8 cellular contexts compared by ENCODE assay signal in genomic region chr11:63766501-63767270, GRCh38. TPM values are rescaled to one million over a fixed set of nuclear protein-coding genes. Genes with fewer than 3 reads are reported as not detected.
DNase-seq lines count a peak whose midpoint lies in the region; ATAC-seq and TF ChIP-seq lines count a peak whose summit lies in the region.

No MANE protein-coding gene starts in this region.

- intact Hi-C loops in sigmoid colon (cut with DNase I) = loop anchor here (2.0 to 10.0 kb wide), 2 partner anchors 70 to 982 kb away; partner anchors contain the start of gene TMEM179B

- no peak for TF ChIP-seq POLR2A in sigmoid colon (IDR thresholded peaks at IDR 0.05)

- H4K20me1 ChIP-seq in GM23338 (replicated peaks; ENCODE audit: insufficient read depth) (peaks cover 12% of the 10 kb centered on the region), SU-DHL-6 (ENCODE audit: low read depth, low read length) (no peaks in the 10 kb centered on the region)

- TF ChIP-seq EP300 in sigmoid colon (IDR thresholded peaks at IDR 0.05) = no peak

- no peak overlapping the region for H3K27ac ChIP-seq in GM23338 (ENCODE audit: low read depth)
- H3K27ac ChIP-seq in SU-DHL-6 (ENCODE audit: low read depth, low read length) = no peak overlapping the region
- H3K27ac ChIP-seq in sigmoid colon = peak overlapping the region; percentile 86 to 94 (median 91)

- H3K36me3 ChIP-seq in GM23338 (ENCODE audit: insufficient read depth) (no peaks in the 10 kb centered on the region), SU-DHL-6 (ENCODE audit: low read length) (no peaks in the 10 kb centered on the region), sigmoid colon (no peaks in the 10 kb centered on the region)

- peaks cover 6% of the 10 kb centered on the region; the same call in 2 of the 3 replicates for H3K9me3 Mint-ChIP-seq in GM23338

- H3K79me2 ChIP-seq in GM23338 (replicated peaks; ENCODE audit: insufficient read depth) (peaks cover 40% of the 10 kb centered on the region), SU-DHL-6 (ENCODE audit: insufficient read depth, low read length) (0 out of 2 replicates have a peak, but pooled peaks cover 15% of the 10 kb centered on the region)

- in situ Hi-C loops in G401 (cut with HindIII; ENCODE audit: low sequenced_read_pairs) = no loop called here

- H3K4me2 ChIP-seq in GM23338 (peak overlapping the region; percentile 98), SU-DHL-6 (ENCODE audit: low read depth, low read length, poor library complexity, severe bottlenecking) (peak overlapping the region; percentile 90)

- peaks cover 37% of the 10 kb centered on the region for H3K4me1 Mint-ChIP-seq in GM23338

- H3K27me3 Mint-ChIP-seq in GM23338 (ENCODE audit: insufficient read depth, low read depth, poor library complexity) = peaks cover 41% of the 10 kb centered on the region

- TF ChIP-seq CTCF in GM23338 (conservative IDR thresholded peaks at IDR 0.05; ENCODE audit: low read depth in 2 of 2) (no peak), SU-DHL-6 (IDR thresholded peaks at IDR 0.05; ENCODE audit: insufficient read depth, low read length, poor library complexity, severe bottlenecking) (no peak), fibroblast of the aortic adventitia (IDR thresholded peaks at IDR 0.05; ENCODE audit: insufficient read depth, low read length) (no peak), sigmoid colon (IDR thresholded peaks at IDR 0.05) (no peak)

- H3K4me3 ChIP-seq in GM23338 (peak overlapping the region; percentile 88), SU-DHL-6 (ENCODE audit: insufficient read depth, low read length, poor library complexity, severe bottlenecking) (peak overlapping the region; percentile 83), fibroblast of the aortic adventitia (ENCODE audit: low read depth, low read length) (peak overlapping the region; percentile 81), sigmoid colon (peak overlapping the region; percentile 72 to 95 (median 90))

- ATAC-seq in GM23338 = no peak
- no peak for ATAC-seq in HG03457 (IDR thresholded peaks at IDR 0.05; ENCODE audit: unreplicated experiment)

- H3K9ac ChIP-seq in SU-DHL-6 (ENCODE audit: low read length) = peak overlapping the region; percentile 72

- H3K4me3 Mint-ChIP-seq in GM23338 = peak overlapping the region; percentile 91

- 31 to 61% methylated on average over 8 of the region's 8 CpGs for WGBS in sigmoid colon, 2 donors

- H3K4me1 ChIP-seq in GM23338 (ENCODE audit: insufficient read depth) (peaks cover 37% of the 10 kb centered on the region), sigmoid colon (peaks cover 0 to 70% (median 62%) of the 10 kb centered on the region in 4 donors)

- H3K27me3 ChIP-seq in GM23338 (ENCODE audit: insufficient read depth) = peaks cover 23% of the 10 kb centered on the region
- H3K27me3 ChIP-seq in SU-DHL-6 (ENCODE audit: low read length) = no peaks in the 10 kb centered on the region
- H3K27me3 ChIP-seq in sigmoid colon = no peaks in the 10 kb centered on the region

- H3K9me3 ChIP-seq in SU-DHL-6 (ENCODE audit: insufficient read depth, low read length) = no peaks in the 10 kb centered on the region
- no peaks in the 10 kb centered on the region for H3K9me3 ChIP-seq in sigmoid colon

- peaks cover 18% of the 10 kb centered on the region; the same call in 2 of the 3 replicates for H3K36me3 Mint-ChIP-seq in GM23338 (ENCODE audit: low read depth)

- H3F3A ChIP-seq in GM23338 (replicated peaks; ENCODE audit: low read depth) (peaks cover 17% of the 10 kb centered on the region), SU-DHL-6 (ENCODE audit: insufficient read depth) (no peaks in the 10 kb centered on the region)

- H3K27ac Mint-ChIP-seq in GM23338 = no peak overlapping the region

- H2AFZ ChIP-seq in GM23338 = no peak overlapping the region
- H2AFZ ChIP-seq in SU-DHL-6 (ENCODE audit: low read depth, low read length, severe bottlenecking) = no peak overlapping the region

- no peaks in the 10 kb centered on the region for H3K9me2 ChIP-seq in GM23338 (ENCODE audit: insufficient read depth)
- no peaks in the 10 kb centered on the region for H3K9me2 ChIP-seq in SU-DHL-6 (replicated peaks; ENCODE audit: insufficient read depth, low read length)

- no peak for DNase-seq in GM23338 (ENCODE audit: low spot score)
- DNase-seq in fibroblast of the aortic adventitia (ENCODE audit: low read depth) = no peak
- no peak for DNase-seq in sigmoid colon
- DNase-seq in DMS79 (lab: John Stamatoyannopoulos, UW) = no peak
- DNase-seq in NCI-H1930 (lab: John Stamatoyannopoulos, UW) = no peak
- DNase-seq in G401 (ENCODE audit: low spot score) = no peak

TF ChIP-seq in GM23338, 12 proteins besides CTCF, POLR2A, EP300 and RAD21:
- TF ChIP-seq JUNB (IDR thresholded peaks at IDR 0.05; ENCODE audit: unreplicated experiment) (no peak), CREB1 (CRISPR knock-in tag; IDR thresholded peaks at IDR 0.05; ENCODE audit: low read depth) (no peak), EZH2 (IDR thresholded peaks at IDR 0.05; ENCODE audit: low read depth, unreplicated experiment) (no peak), ZNF114 (CRISPR knock-in tag; IDR thresholded peaks at IDR 0.05) (no peak), POLR2AphosphoS5 (IDR thresholded peaks at IDR 0.05; ENCODE audit: low read depth) (no peak)

RNA-seq across cellular contexts. Expression of gene ZFTA, which starts 1.9 kb away (rescaled TPM):
- total RNA-seq in GM23338 (2014; rRNA removed; shearing (Covaris generic)) = 32.1 and 36.6 TPM in 2 replicates
- polyA plus RNA-seq in GM23338 (2016; fragmentation: Nextera tagmentation; extraction: Ambion mirVana) (8.3 and 8.5 TPM in 2 replicates), sigmoid colon (1 to 10 TPM in 2 of 3 donors, under 1 TPM in 1; 0.69 to 4.0 (median 3.6) TPM)
- total RNA-seq in fibroblast of the aortic adventitia (ENCODE audit: low replicate concordance) (13.2 and 62.7 TPM in 2 replicates), sigmoid colon (10 to 100 TPM; 11.1 to 20.4 (median 13.6) TPM)
- total RNA-seq in G401 (2014; rRNA removed; shearing (Covaris generic)) = 41.1 and 42.6 TPM in 2 replicates

RNA-seq across cellular contexts. Expression of gene SPINDOC, which starts 46.6 kb away (rescaled TPM):
- 65.5 and 84.7 TPM in 2 replicates for total RNA-seq in GM23338 (2014; rRNA removed; shearing (Covaris generic))
- polyA plus RNA-seq in GM23338 (2016; fragmentation: Nextera tagmentation; extraction: Ambion mirVana) (9.4 and 12.9 TPM in 2 replicates), sigmoid colon (10 to 100 TPM in 1 of 3 donors, 1 to 10 TPM in 2; 4.6 to 11.7 (median 4.8) TPM)
- total RNA-seq in fibroblast of the aortic adventitia (ENCODE audit: low replicate concordance) (6.7 and 10.1 TPM in 2 replicates), sigmoid colon (10 to 100 TPM; 12.2 to 15.2 (median 14.1) TPM)
- 96.4 and 96.8 TPM in 2 replicates for total RNA-seq in G401 (2014; rRNA removed; shearing (Covaris generic))

Comparison
In these comparisons a context has a peak if more than half of its experiments do, and no peak if none do; other contexts are left out.
1. H3K27ac ChIP-seq: peak in sigmoid colon (4 of 4); none in GM23338 (single experiment) and SU-DHL-6 (single experiment).
2. Peak in every context shown above with its lines, with median percentiles within 50 percentile points of each other: H3K4me3 ChIP-seq.